23 cellular contexts compared by ENCODE assay signal in the genomic region with DNA sequence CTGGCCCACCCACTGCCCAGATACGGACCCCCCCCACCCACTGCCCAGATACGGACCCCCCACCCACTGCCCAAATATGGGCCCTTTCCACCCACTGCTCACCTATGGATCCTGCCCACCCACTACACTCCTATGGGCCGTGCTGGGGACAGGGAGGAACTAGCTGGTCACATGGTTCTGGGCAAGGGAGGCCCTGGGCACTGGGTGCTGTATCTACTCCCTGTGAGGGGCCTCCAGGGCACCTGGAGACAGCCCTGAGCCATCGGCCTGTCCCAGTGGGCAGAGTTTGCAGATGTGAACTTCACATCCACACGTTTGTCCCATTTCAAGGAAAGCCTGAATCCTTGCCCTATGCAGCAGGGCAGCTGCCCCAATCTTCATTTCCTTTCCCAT.
"Had no signal": no experiment of that assay in that cellular context is flagged by ENCODE, and none has a peak within 500 bp of the region (broad histone marks: within the 10 kb centered on the region; RNA-seq: fewer than 3 reads in every experiment).

No MANE protein-coding gene starts in this region.

- ATAC-seq: activated CD4-positive, CD25-positive, alpha-beta regulatory T cell treated with anti-CD3 and anti-CD28 coated beads, Interleukin-2, amount 50 U/mL, for 24 hours; right cardiac atrium had no signal

- DNase-seq: activated CD4-positive, alpha-beta T cell treated with anti-CD3 and anti-CD28 coated beads for 48 hours; activated CD4-positive, alpha-beta T cell treated with anti-CD3 and anti-CD28 coated beads, Interleukin-2, amount 50 U/mL, for 48 hours; activated CD8-positive, alpha-beta memory T cell treated with anti-CD3 and anti-CD28 coated beads for 24 hours; activated effector memory CD4-positive, alpha-beta T cell treated with Interleukin-2 at 50 U/mL for 16 hours; activated naive CD4-positive, alpha-beta T cell treated with Interleukin-2 at 50 U/mL for 16 hours; cerebellar nuclear complex; effector memory CD4-positive, alpha-beta T cell; mammary epithelial cell; naive B cell; spleen; stimulated activated naive CD4-positive, alpha-beta T cell; T-helper 9 cell; transverse colon; WERI-Rb-1 had no signal

- H3K9me3 ChIP-seq: spleen, testis, transverse colon, vagina had no signal

- H2AFZ ChIP-seq: neural progenitor cell had no signal

- H3K27ac Mint-ChIP-seq: activated naive CD8-positive, alpha-beta T cell; naive B cell; neural progenitor cell; T-helper 1 cell treated with Interleukin-12 subunit alpha and Interleukin-12 subunit beta and Interleukin-4 antibody, amounts not matched to agents 30 μg/mL and 1 μg/mL, for 36 hours had no signal

- H3K4me2 ChIP-seq: neural progenitor cell had no signal

- H3K36me3 Mint-ChIP-seq: activated naive CD8-positive, alpha-beta T cell; naive B cell; neural progenitor cell had no signal

- H3K4me1 ChIP-seq: neural progenitor cell, spleen, transverse colon, vagina had no signal

- H3K27me3 Mint-ChIP-seq: activated naive CD8-positive, alpha-beta T cell had no signal

- H3K36me3 ChIP-seq: neural progenitor cell, transverse colon, vagina, WERI-Rb-1 had no signal

- H3K4me3 ChIP-seq: coronary artery, dorsolateral prefrontal cortex, neural progenitor cell, spleen, testis, transverse colon, vagina had no signal

- H3K4me3 Mint-ChIP-seq: activated naive CD8-positive, alpha-beta T cell; naive B cell; neural progenitor cell; T-helper 1 cell treated with Interleukin-12 subunit alpha and Interleukin-12 subunit beta and Interleukin-4 antibody, amounts not matched to agents 30 μg/mL and 1 μg/mL, for 36 hours had no signal

- H3K4me1 Mint-ChIP-seq: naive B cell had no signal

- H3K9me3 Mint-ChIP-seq: naive B cell; neural progenitor cell; T-helper 1 cell treated with Interleukin-12 subunit alpha and Interleukin-12 subunit beta and Interleukin-4 antibody, amounts not matched to agents 30 μg/mL and 1 μg/mL, for 36 hours had no signal

- H3K27me3 ChIP-seq: neural progenitor cell, spleen, testis, transverse colon, vagina had no signal

- H3K27ac ChIP-seq: coronary artery, neural progenitor cell, spleen, testis, transverse colon, vagina, WERI-Rb-1 had no signal

- H3K9ac ChIP-seq: neural progenitor cell had no signal
